In genomic region chrX:2176274-2176673, GRCh38 we compare ENCODE assay signal across 29 cellular contexts.
"Had no signal": no experiment of that assay in that cellular context is flagged by ENCODE, and none has a peak within 500 bp of the region (broad histone marks: within the 10 kb centered on the region; RNA-seq: fewer than 3 reads in every experiment).

No MANE protein-coding gene starts in this region.

- H3K9ac ChIP-seq: neural progenitor cell had no signal

- H3K4me1 Mint-ChIP-seq: immature natural killer cell; mesothelial cell of epicardium; natural killer cell; stimulated activated effector memory CD8-positive, alpha-beta T cell treated with anti-CD3 and anti-CD28 coated beads, Interleukin-12 subunit alpha, Interleukin-12 subunit beta, amount 100 ng/mL, for 72 hours had no signal

- H3K9me3 Mint-ChIP-seq: mesothelial cell of epicardium, nephron progenitor cell had no signal

- H3K9me3 ChIP-seq: ovary, sigmoid colon, suprapubic skin, upper lobe of left lung, vagina had no signal

- H3K4me3 Mint-ChIP-seq: immature natural killer cell; mesothelial cell of epicardium; naive B cell; natural killer cell; nephron progenitor cell; neural progenitor cell; stimulated activated effector memory CD8-positive, alpha-beta T cell treated with anti-CD3 and anti-CD28 coated beads, Interleukin-12 subunit alpha, Interleukin-12 subunit beta, amount 100 ng/mL, for 72 hours; stimulated activated naive CD8-positive, alpha-beta T cell treated with anti-CD3 and anti-CD28 coated beads, Interleukin-15, Interleukin-2, amounts not matched to agents 100 ng/mL and 50 ng/mL, for 24 hours had no signal

- ATAC-seq: left colon; left lung; lower lobe of right lung; right cardiac atrium; stimulated activated effector memory CD8-positive, alpha-beta T cell treated with anti-CD3 and anti-CD28 coated beads, Interleukin-12 subunit alpha, Interleukin-12 subunit beta, amount 100 ng/mL, for 72 hours had no signal

- H3K4me1 ChIP-seq: left lung, lower lobe of right lung, neural progenitor cell, sigmoid colon, spleen, suprapubic skin, tibial nerve, upper lobe of left lung, vagina had no signal

- DNase-seq: hypothalamus; immature natural killer cell; kidney; left colon; left lung; lower lobe of right lung; mammary epithelial cell; mesenchymal stem cell; naive B cell; natural killer cell; nephron progenitor cell; ovary; retina; right cardiac atrium; sigmoid colon; small intestine; spleen; stimulated activated CD4-positive, alpha-beta T cell treated with anti-CD3 and anti-CD28 coated beads, Interleukin-4, amount 100 ng/mL, for 24 hours; stimulated activated naive CD4-positive, alpha-beta T cell; upper lobe of left lung had no signal

- H3K4me3 ChIP-seq: left lung, lower lobe of right lung, neural progenitor cell, ovary, sigmoid colon, spleen, suprapubic skin, tibial nerve, upper lobe of left lung, vagina had no signal

- H3K36me3 Mint-ChIP-seq: natural killer cell; stimulated activated effector memory CD8-positive, alpha-beta T cell treated with anti-CD3 and anti-CD28 coated beads, Interleukin-12 subunit alpha, Interleukin-12 subunit beta, amount 100 ng/mL, for 72 hours had no signal

- H3K27me3 ChIP-seq: left lung, neural progenitor cell, ovary, sigmoid colon, spleen, suprapubic skin, tibial nerve, upper lobe of left lung, vagina had no signal

- H2AFZ ChIP-seq: neural progenitor cell had no signal

- H3K27ac Mint-ChIP-seq: immature natural killer cell; mesothelial cell of epicardium; naive B cell; natural killer cell; progenitor cell of endocrine pancreas; stimulated activated effector memory CD8-positive, alpha-beta T cell treated with anti-CD3 and anti-CD28 coated beads, Interleukin-12 subunit alpha, Interleukin-12 subunit beta, amount 100 ng/mL, for 72 hours; stimulated activated naive CD8-positive, alpha-beta T cell treated with anti-CD3 and anti-CD28 coated beads, Interleukin-15, Interleukin-2, amounts not matched to agents 100 ng/mL and 50 ng/mL, for 24 hours had no signal

- H3K4me2 ChIP-seq: neural progenitor cell had no signal

- H3K27me3 Mint-ChIP-seq: naive B cell; progenitor cell of endocrine pancreas; stimulated activated naive CD8-positive, alpha-beta T cell treated with anti-CD3 and anti-CD28 coated beads, Interleukin-15, Interleukin-2, amounts not matched to agents 100 ng/mL and 50 ng/mL, for 24 hours had no signal

- H3K36me3 ChIP-seq: left lung, lower lobe of right lung, neural progenitor cell, ovary, sigmoid colon, spleen, suprapubic skin, upper lobe of left lung, vagina had no signal

- FAIRE-seq: islet of Langerhans, kidney, small intestine had no signal

- H3K27ac ChIP-seq: left lung, lower lobe of right lung, neural progenitor cell, ovary, sigmoid colon, spleen, suprapubic skin, tibial nerve, upper lobe of left lung, vagina had no signal
